Comparison of ENCODE assay signal across 19 cellular contexts in genomic region chr6:164045082-164045481, GRCh38.
"Had no signal": no experiment of that assay in that cellular context is flagged by ENCODE, and none has a peak within 500 bp of the region (broad histone marks: within the 10 kb centered on the region; RNA-seq: fewer than 3 reads in every experiment).

No MANE protein-coding gene starts in this region.

- H3K27ac ChIP-seq: HL-60, RWPE1 had no signal

- ATAC-seq: Panc1, PC-3, SK-N-SH treated with all-trans-retinoic acid at 6 μM for 48 hours had no signal

- DNase-seq: KBM-7, NCI-H1092, NCI-H1105 treated with DMSO at 0.1 percent for 48 hours, NCI-H1417 treated with DMSO at 0.1 percent for 48 hours, NCI-H146, NCI-H1694 treated with DMSO at 0.1 percent for 48 hours, NCI-H1930, NCI-H2081, NCI-H2107, NCI-H2227 treated with DMSO at 0.1 percent for 48 hours, NCI-H524, NCI-H69, NCI-H774, PC-3, SHP77 had no signal
